Comparison of ENCODE assay signal across 9 cellular contexts in the genomic region with DNA sequence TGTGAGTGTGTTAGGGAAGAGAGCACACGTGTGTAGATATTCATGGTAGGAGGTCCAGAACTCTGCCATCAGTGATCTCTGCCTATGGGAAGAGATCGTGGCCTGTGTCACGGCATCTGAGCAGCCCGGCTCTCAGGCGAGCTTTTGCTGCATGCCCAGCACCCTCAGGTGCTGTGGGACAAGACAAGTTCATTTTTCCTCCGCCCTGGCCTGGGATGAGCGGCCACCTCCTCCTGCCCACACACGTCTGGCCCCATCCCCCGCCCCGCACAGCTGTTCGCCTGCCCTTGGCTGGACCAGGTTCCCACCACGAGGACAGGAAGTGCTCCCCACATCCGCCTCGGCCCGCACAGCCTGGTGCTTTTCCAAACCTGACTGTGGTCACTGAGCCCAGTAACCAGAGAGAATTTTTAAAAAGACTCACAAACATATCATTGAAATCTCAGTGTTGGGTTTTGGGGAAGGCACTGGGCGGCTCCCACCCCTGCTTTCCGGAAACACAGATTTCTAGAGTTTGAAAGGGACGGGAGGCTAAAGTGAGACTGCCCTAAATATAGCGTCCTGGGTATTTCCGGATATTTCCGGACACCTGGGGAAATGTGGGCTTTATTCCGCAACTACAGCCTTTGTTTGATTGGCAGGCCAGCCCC. TPM values are rescaled to one million over a fixed set of nuclear protein-coding genes. Genes with fewer than 3 reads are reported as not detected.
DNase-seq lines count a peak whose midpoint lies in the region; ATAC-seq and TF ChIP-seq lines count a peak whose summit lies in the region.
"Had no signal": no experiment of that assay in that cellular context is flagged by ENCODE, and none has a peak within 500 bp of the region (broad histone marks: within the 10 kb centered on the region; RNA-seq: fewer than 3 reads in every experiment).

No MANE protein-coding gene starts in this region.

- WGBS in psoas muscle, 3 donors = 37 to 45% (median 44%) methylated on average over 22 of the region's 22 CpGs

- H3K4me1 Mint-ChIP-seq in activated CD8-positive, alpha-beta memory T cell treated with anti-CD3 and anti-CD28 coated beads, Interleukin-2, amount 10 ng/mL, durations not matched to agents 7 days and 5 days = peaks cover 19% of the 10 kb centered on the region

- DNase-seq in activated CD8-positive, alpha-beta memory T cell treated with anti-CD3 and anti-CD28 coated beads, Interleukin-2, amount 10 ng/mL, durations not matched to agents 7 days and 5 days = peak; percentile 61
- DNase-seq in activated CD8-positive, alpha-beta memory T cell treated with anti-CD3 and anti-CD28 coated beads, Interleukin-2, amount 50 U/mL, for 48 hours = no peak
- DNase-seq in astrocyte of the cerebellum (ENCODE audit: low read depth) = peak; percentile 42
- peak; percentile 55 to 67 for DNase-seq in psoas muscle
- no peak for DNase-seq in stimulated activated CD4-positive, alpha-beta T cell treated with anti-CD3 and anti-CD28 coated beads, Interleukin-4, amount 100 ng/mL, for 1 hour
- DNase-seq in RKO (ENCODE audit: low spot score) = no peak
- DNase-seq in SHP77 treated with DMSO at 0.1 percent for 48 hours (lab: John Stamatoyannopoulos, UW) = no peak

- peak overlapping the region; percentile 15 for H3K27ac Mint-ChIP-seq in activated CD8-positive, alpha-beta memory T cell treated with anti-CD3 and anti-CD28 coated beads, Interleukin-2, amount 10 ng/mL, durations not matched to agents 7 days and 5 days

- TF ChIP-seq CTCF in astrocyte of the cerebellum (IDR thresholded peaks at IDR 0.05; ENCODE audit: low read depth, low read length, missing control alignments) (no peak), psoas muscle (IDR thresholded peaks at IDR 0.05) (no peak)

- H3K9me3 ChIP-seq in psoas muscle = no peaks in the 10 kb centered on the region

- intact Hi-C loops in psoas muscle (cut with DNase I) = loop anchor here in 1 of 2 donors (2.0 kb wide), 1 partner anchor 17 kb away; no protein-coding TSS in a partner anchor

- no peaks in the 10 kb centered on the region for H3K36me3 Mint-ChIP-seq in activated CD8-positive, alpha-beta memory T cell treated with anti-CD3 and anti-CD28 coated beads, Interleukin-2, amount 10 ng/mL, durations not matched to agents 7 days and 5 days

- CTCF ChIA-PET in activated CD8-positive, alpha-beta memory T cell treated with anti-CD3 and anti-CD28 coated beads, Interleukin-2, amount 10 ng/mL, durations not matched to agents 7 days and 5 days (lab: Charles Lee) = no interaction called here

- peaks cover 0 to under 1% (median 0%) of the 10 kb centered on the region in 3 donors for H3K27me3 ChIP-seq in psoas muscle (ENCODE audit: insufficient read depth in 3 of 3, low read length in 2 of 3)

- H3K4me3 ChIP-seq in astrocyte of the cerebellum (ENCODE audit: low read depth, low read length) (no peak overlapping the region), psoas muscle (no peak overlapping the region)

- peak overlapping the region; percentile 4 for H3K4me3 Mint-ChIP-seq in activated CD8-positive, alpha-beta memory T cell treated with anti-CD3 and anti-CD28 coated beads, Interleukin-2, amount 10 ng/mL, durations not matched to agents 7 days and 5 days

- in situ Hi-C loops in astrocyte of the cerebellum (cut with HindIII; ENCODE audit: low sequenced_read_pairs) = no loop called here

- H3K27ac ChIP-seq in psoas muscle = no peak overlapping the region

- H3K4me1 ChIP-seq in psoas muscle = no peaks in the 10 kb centered on the region

- peak; percentile 37 for ATAC-seq in activated CD8-positive, alpha-beta memory T cell treated with anti-CD3 and anti-CD28 coated beads, Interleukin-2, amount 10 ng/mL, durations not matched to agents 7 days and 5 days
- ATAC-seq in HG03135 (IDR thresholded peaks at IDR 0.05; ENCODE audit: unreplicated experiment) (peak; percentile 53), psoas muscle (peak; percentile 46 to 70 (median 64))

- no peaks in the 10 kb centered on the region for H3K9me3 Mint-ChIP-seq in activated CD8-positive, alpha-beta memory T cell treated with anti-CD3 and anti-CD28 coated beads, Interleukin-2, amount 10 ng/mL, durations not matched to agents 7 days and 5 days (ENCODE audit: low read depth)

- no peaks in the 10 kb centered on the region for H3K36me3 ChIP-seq in psoas muscle (ENCODE audit: insufficient read depth in 1 of 2, low read depth in 1 of 2)

- peaks cover 28% of the 10 kb centered on the region for H3K27me3 Mint-ChIP-seq in activated CD8-positive, alpha-beta memory T cell treated with anti-CD3 and anti-CD28 coated beads, Interleukin-2, amount 10 ng/mL, durations not matched to agents 7 days and 5 days

RNA-seq across cellular contexts. Expression of gene BMP8A, which starts 18.0 kb away (rescaled TPM):
- total RNA-seq in activated CD8-positive, alpha-beta memory T cell treated with anti-CD3 and anti-CD28 coated beads, Interleukin-2, amount 10 ng/mL, durations not matched to agents 7 days and 5 days = not detected
- total RNA-seq in psoas muscle = not detected
- polyA plus RNA-seq in psoas muscle = under 1 TPM in 1 of 3 donors, not detected in 2; 0.04 TPM
- total RNA-seq: liver had no signal
- polyA plus RNA-seq: liver had no signal

Comparison
In these comparisons a context has a peak if more than half of its experiments do, and no peak if none do; other contexts are left out.
1. DNase-seq: peak in activated CD8-positive, alpha-beta memory T cell treated with anti-CD3 and anti-CD28 coated beads, Interleukin-2, amount 10 ng/mL, durations not matched to agents 7 days and 5 days (single experiment), astrocyte of the cerebellum (single experiment) and psoas muscle (2 of 2); none in activated CD8-positive, alpha-beta memory T cell treated with anti-CD3 and anti-CD28 coated beads, Interleukin-2, amount 50 U/mL, for 48 hours (single experiment), stimulated activated CD4-positive, alpha-beta T cell treated with anti-CD3 and anti-CD28 coated beads, Interleukin-4, amount 100 ng/mL, for 1 hour (single experiment), RKO (single experiment) and SHP77 treated with DMSO at 0.1 percent for 48 hours (single experiment).
2. Peak in every context shown above with its lines, with median percentiles within 50 percentile points of each other: ATAC-seq.